ENCODE assay signal across 28 cellular contexts in genomic region chr21:36039861-36040260, GRCh38.
"Had no signal": no experiment of that assay in that cellular context is flagged by ENCODE, and none has a peak within 500 bp of the region (broad histone marks: within the 10 kb centered on the region; RNA-seq: fewer than 3 reads in every experiment).

No MANE protein-coding gene starts in this region.

- H3K27me3 Mint-ChIP-seq: activated CD4-positive, alpha-beta T cell treated with anti-CD3 and anti-CD28 coated beads for 36 hours; activated naive CD8-positive, alpha-beta T cell treated with anti-CD3 and anti-CD28 coated beads for 36 hours; dendritic cell treated with granulocyte-macrophage colony-stimulating factor and Interleukin-4, amounts not matched to agents 40 ng/mL and 50 ng/mL, for 4 days; progenitor cell of endocrine pancreas; stimulated activated memory B cell treated with anti-CD40 and anti-IgM and Interleukin-4, amounts not matched to agents 10 μg/mL and 1 μg/mL and 100 μg/mL, for 72 hours had no signal

- H3K4me1 Mint-ChIP-seq: activated CD4-positive, alpha-beta T cell treated with anti-CD3 and anti-CD28 coated beads for 36 hours; activated naive CD8-positive, alpha-beta T cell treated with anti-CD3 and anti-CD28 coated beads for 36 hours; stimulated activated memory B cell treated with anti-CD40 and anti-IgM and Interleukin-4, amounts not matched to agents 10 μg/mL and 1 μg/mL and 100 μg/mL, for 72 hours had no signal

- H3K9me3 ChIP-seq: adrenal gland, esophagus muscularis mucosa, ovary, right lobe of liver, suprapubic skin, transverse colon, uterus had no signal

- H3K4me3 Mint-ChIP-seq: activated CD4-positive, alpha-beta T cell treated with anti-CD3 and anti-CD28 coated beads for 36 hours; activated naive CD4-positive, alpha-beta T cell treated with anti-CD3 and anti-CD28 coated beads for 36 hours; activated naive CD8-positive, alpha-beta T cell treated with anti-CD3 and anti-CD28 coated beads for 36 hours; activated T-helper 1 cell treated with anti-CD3 and anti-CD28 coated beads, Interleukin-12 subunit alpha, Interleukin-12 subunit beta, Interleukin-2, Interleukin-4 antibody, amounts not matched to agents 30 ng/mL and 10 ng/mL and 1 ng/mL, durations not matched to agents 14 hours and 24 hours and 36 hours; dendritic cell treated with granulocyte-macrophage colony-stimulating factor and Interleukin-4, amounts not matched to agents 40 ng/mL and 50 ng/mL, for 4 days; endodermal cell; nephron; stimulated activated memory B cell treated with anti-CD40 and anti-IgM and Interleukin-4, amounts not matched to agents 10 μg/mL and 1 μg/mL and 100 μg/mL, for 72 hours had no signal

- H3K27ac ChIP-seq: adrenal gland, brain microvascular endothelial cell, esophagus muscularis mucosa, right lobe of liver, suprapubic skin, transverse colon, uterus had no signal

- DNase-seq: activated CD4-positive, alpha-beta T cell treated with anti-CD3 and anti-CD28 coated beads for 36 hours; activated CD4-positive, CD25-positive, alpha-beta regulatory T cell; activated CD8-positive, alpha-beta memory T cell treated with anti-CD3 and anti-CD28 coated beads for 24 hours; activated effector memory CD4-positive, alpha-beta T cell treated with anti-CD3 and anti-CD28 coated beads, Interleukin-2, amount 50 U/mL, for 16 hours; activated naive CD4-positive, alpha-beta T cell treated with anti-CD3 and anti-CD28 coated beads for 36 hours; activated naive CD8-positive, alpha-beta T cell treated with anti-CD3 and anti-CD28 coated beads for 36 hours; activated T-cell treated with anti-CD3 and anti-CD28 coated beads, Interleukin-2, amount 50 U/mL, for 1 hour; adrenal gland; brain microvascular endothelial cell; endodermal cell; foreskin melanocyte; glutamatergic neuron; left ventricle myocardium superior; mammary epithelial cell; ovary; right lobe of liver; small intestine; stimulated activated CD4-positive, alpha-beta T cell treated with anti-CD3 and anti-CD28 coated beads, Interleukin-4, amount 100 ng/mL, for 24 hours; T-helper 1 cell; transverse colon; uterus had no signal

- ATAC-seq: activated CD4-positive, alpha-beta T cell treated with anti-CD3 and anti-CD28 coated beads for 36 hours; left ventricle myocardium superior; stimulated activated memory B cell treated with anti-CD40 and anti-IgM and Interleukin-4, amounts not matched to agents 10 μg/mL and 1 μg/mL and 100 μg/mL, for 72 hours had no signal

- H3K9me3 Mint-ChIP-seq: activated naive CD4-positive, alpha-beta T cell treated with anti-CD3 and anti-CD28 coated beads for 36 hours; activated naive CD8-positive, alpha-beta T cell treated with anti-CD3 and anti-CD28 coated beads for 36 hours; activated T-helper 1 cell treated with anti-CD3 and anti-CD28 coated beads, Interleukin-12 subunit alpha, Interleukin-12 subunit beta, Interleukin-2, Interleukin-4 antibody, amounts not matched to agents 30 ng/mL and 10 ng/mL and 1 ng/mL, durations not matched to agents 14 hours and 24 hours and 36 hours; dendritic cell treated with granulocyte-macrophage colony-stimulating factor and Interleukin-4, amounts not matched to agents 40 ng/mL and 50 ng/mL, for 4 days; endodermal cell; nephron; stimulated activated memory B cell treated with anti-CD40 and anti-IgM and Interleukin-4, amounts not matched to agents 10 μg/mL and 1 μg/mL and 100 μg/mL, for 72 hours had no signal

- H3K27me3 ChIP-seq: adrenal gland, brain microvascular endothelial cell, esophagus muscularis mucosa, ovary, right lobe of liver, suprapubic skin, transverse colon, uterus had no signal

- H3K4me3 ChIP-seq: adrenal gland, esophagus muscularis mucosa, ovary, right lobe of liver, suprapubic skin, transverse colon, uterus had no signal

- H3K36me3 ChIP-seq: ovary, uterus had no signal

- H3K27ac Mint-ChIP-seq: activated CD4-positive, alpha-beta T cell treated with anti-CD3 and anti-CD28 coated beads for 36 hours; activated naive CD4-positive, alpha-beta T cell treated with anti-CD3 and anti-CD28 coated beads for 36 hours; activated naive CD8-positive, alpha-beta T cell treated with anti-CD3 and anti-CD28 coated beads for 36 hours; dendritic cell treated with granulocyte-macrophage colony-stimulating factor and Interleukin-4, amounts not matched to agents 40 ng/mL and 50 ng/mL, for 4 days; endodermal cell; stimulated activated memory B cell treated with anti-CD40 and anti-IgM and Interleukin-4, amounts not matched to agents 10 μg/mL and 1 μg/mL and 100 μg/mL, for 72 hours had no signal

- H3K4me1 ChIP-seq: adrenal gland, right lobe of liver, suprapubic skin, transverse colon, uterus had no signal
